1 cellular context compared by ENCODE assay signal in the genomic region with DNA sequence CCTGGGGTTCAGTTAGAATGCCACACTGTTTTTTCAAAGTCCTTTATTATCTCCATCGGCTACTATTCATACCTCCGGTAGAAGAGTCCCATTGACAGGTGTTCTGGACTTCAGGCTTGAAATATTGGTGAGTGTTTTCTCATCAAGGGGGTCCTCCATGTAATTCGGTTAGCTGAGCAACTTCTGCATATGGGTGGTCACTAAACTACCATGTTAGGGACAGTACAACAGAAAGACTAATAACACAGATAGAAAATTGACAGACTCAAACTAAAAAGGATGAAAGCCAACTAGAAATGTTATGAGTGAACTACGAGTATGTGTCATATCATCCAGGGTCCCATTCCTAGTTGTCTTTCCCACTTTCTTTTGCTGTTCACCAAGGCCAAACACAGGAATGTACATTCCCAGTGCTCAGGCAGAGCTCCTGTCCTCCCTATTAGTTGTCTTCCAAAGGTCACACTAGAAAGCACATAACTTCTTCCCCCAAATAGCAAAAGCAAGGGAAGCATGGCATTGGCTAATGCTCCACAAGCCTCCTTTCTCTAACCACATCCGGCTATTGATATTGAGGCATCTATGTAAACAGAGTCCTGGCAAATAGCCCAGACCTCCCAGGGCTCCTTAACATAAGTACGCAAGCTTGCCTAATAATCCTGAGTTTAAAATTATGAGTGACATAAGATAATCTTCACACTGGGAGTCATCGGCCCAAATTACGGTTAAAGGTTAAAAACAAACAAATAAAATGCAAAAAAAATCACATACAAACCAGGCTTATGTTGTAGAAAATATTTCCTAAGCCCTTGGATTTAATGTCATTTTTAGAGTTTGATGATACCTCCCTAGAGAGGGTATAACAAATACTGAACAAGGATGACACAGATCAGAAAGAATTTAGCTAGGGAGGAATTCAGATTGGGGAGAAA.
TF ChIP-seq lines count a peak whose summit lies in the region.

No MANE protein-coding gene starts in this region.

TF ChIP-seq in HepG2, 621 proteins besides CTCF, POLR2A, EP300 and RAD21 (continued from another document and continues in another):
- TF ChIP-seq TP53 (CRISPR knock-in tag; conservative IDR thresholded peaks at IDR 0.05) (no peak), NFIB (CRISPR knock-in tag; IDR thresholded peaks at IDR 0.05; ENCODE audit: borderline replicate concordance) (no peak), ZNF788 (CRISPR knock-in tag; IDR thresholded peaks at IDR 0.05; ENCODE audit: borderline replicate concordance) (peak; percentile 88; the same call in 1 of the 2 replicates), DPF2 (CRISPR knock-in tag; IDR thresholded peaks at IDR 0.05; ENCODE audit: borderline replicate concordance, low read depth) (peak; percentile 92), SCMH1 (CRISPR knock-in tag; IDR thresholded peaks at IDR 0.05; ENCODE audit: borderline replicate concordance) (no peak), KMT2A (CRISPR knock-in tag; IDR thresholded peaks at IDR 0.05) (0 out of 2 replicates have a peak, but pooled peaks have one; percentile 32), ZNF235 (CRISPR knock-in tag; IDR thresholded peaks at IDR 0.05; ENCODE audit: borderline replicate concordance) (no peak), KLF11 (CRISPR knock-in tag; IDR thresholded peaks at IDR 0.05) (peak; percentile 84), U2AF1 (optimal IDR thresholded peaks at IDR 0.05; ENCODE audit: low read depth, low read length) (no peak), ZFP1 (CRISPR knock-in tag; IDR thresholded peaks at IDR 0.05) (peak; percentile 90), SYNCRIP (IDR thresholded peaks at IDR 0.05; ENCODE audit: insufficient read depth, low read depth, low read length) (no peak), CHCHD3 (CRISPR knock-in tag; IDR thresholded peaks at IDR 0.05) (no peak), IRX3 (CRISPR knock-in tag; IDR thresholded peaks at IDR 0.05; ENCODE audit: borderline replicate concordance, low read depth) (no peak), SETDB1 (CRISPR knock-in tag; IDR thresholded peaks at IDR 0.05; ENCODE audit: borderline replicate concordance) (no peak), JARID2 (CRISPR knock-in tag; IDR thresholded peaks at IDR 0.05; ENCODE audit: insufficient replicate concordance) (no peak), HNRNPLL (IDR thresholded peaks at IDR 0.05; ENCODE audit: low read depth, low read length, poor library complexity, severe bottlenecking) (no peak), CREM (IDR thresholded peaks at IDR 0.05) (peak; percentile 86), CREM (CRISPR knock-in tag; IDR thresholded peaks at IDR 0.05) (no peak), RXRB (CRISPR knock-in tag; IDR thresholded peaks at IDR 0.05; ENCODE audit: borderline replicate concordance) (peak; percentile 96), PTBP1 (IDR thresholded peaks at IDR 0.05; ENCODE audit: low read depth, low read length, poor library complexity, severe bottlenecking) (no peak), ZSCAN25 (CRISPR knock-in tag; IDR thresholded peaks at IDR 0.05) (0 out of 2 replicates have a peak, but pooled peaks have one; percentile 18), ZNF274 (CRISPR knock-in tag; IDR thresholded peaks at IDR 0.05) (no peak; the same call in 1 of the 2 replicates), MBNL3 (CRISPR knock-in tag; conservative IDR thresholded peaks at IDR 0.05) (no peak), PPARG (CRISPR knock-in tag; conservative IDR thresholded peaks at IDR 0.05) (peak; percentile 96), ZNF570 (CRISPR knock-in tag; IDR thresholded peaks at IDR 0.05; ENCODE audit: borderline replicate concordance) (no peak), RELA (CRISPR knock-in tag; IDR thresholded peaks at IDR 0.05) (no peak), ZNF556 (CRISPR knock-in tag; IDR thresholded peaks at IDR 0.05; ENCODE audit: borderline replicate concordance) (peak; percentile 89; the same call in 1 of the 2 replicates), NR2F1 (CRISPR knock-in tag; IDR thresholded peaks at IDR 0.05) (peak; percentile 76 to 77), RBFOX2 (IDR thresholded peaks at IDR 0.05; ENCODE audit: low read depth, low read length) (no peak)
- TF ChIP-seq, protein P1, sequence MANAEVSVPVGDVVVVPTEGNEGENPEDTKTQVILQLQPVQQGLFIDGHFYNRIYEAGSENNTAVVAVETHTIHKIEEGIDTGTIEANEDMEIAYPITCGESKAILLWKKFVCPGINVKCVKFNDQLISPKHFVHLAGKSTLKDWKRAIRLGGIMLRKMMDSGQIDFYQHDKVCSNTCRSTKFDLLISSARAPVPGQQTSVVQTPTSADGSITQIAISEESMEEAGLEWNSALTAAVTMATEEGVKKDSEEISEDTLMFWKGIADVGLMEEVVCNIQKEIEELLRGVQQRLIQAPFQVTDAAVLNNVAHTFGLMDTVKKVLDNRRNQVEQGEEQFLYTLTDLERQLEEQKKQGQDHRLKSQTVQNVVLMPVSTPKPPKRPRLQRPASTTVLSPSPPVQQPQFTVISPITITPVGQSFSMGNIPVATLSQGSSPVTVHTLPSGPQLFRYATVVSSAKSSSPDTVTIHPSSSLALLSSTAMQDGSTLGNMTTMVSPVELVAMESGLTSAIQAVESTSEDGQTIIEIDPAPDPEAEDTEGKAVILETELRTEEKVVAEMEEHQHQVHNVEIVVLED (CRISPR knock-in tag; IDR thresholded peaks at IDR 0.05; ENCODE audit: borderline replicate concordance): peak; percentile 27; the same call in 1 of the 2 replicates
- TF ChIP-seq, protein P2, sequence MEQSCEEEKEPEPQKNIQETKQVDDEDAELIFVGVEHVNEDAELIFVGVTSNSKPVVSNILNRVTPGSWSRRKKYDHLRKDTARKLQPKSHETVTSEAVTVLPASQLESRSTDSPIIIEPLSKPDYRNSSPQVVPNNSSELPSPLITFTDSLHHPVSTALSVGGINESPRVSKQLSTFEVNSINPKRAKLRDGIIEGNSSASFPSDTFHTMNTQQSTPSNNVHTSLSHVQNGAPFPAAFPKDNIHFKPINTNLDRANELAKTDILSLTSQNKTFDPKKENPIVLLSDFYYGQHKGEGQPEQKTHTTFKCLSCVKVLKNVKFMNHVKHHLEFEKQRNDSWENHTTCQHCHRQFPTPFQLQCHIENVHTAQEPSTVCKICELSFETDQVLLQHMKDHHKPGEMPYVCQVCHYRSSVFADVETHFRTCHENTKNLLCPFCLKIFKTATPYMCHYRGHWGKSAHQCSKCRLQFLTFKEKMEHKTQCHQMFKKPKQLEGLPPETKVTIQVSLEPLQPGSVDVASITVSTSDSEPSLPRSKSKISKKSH (CRISPR knock-in tag; IDR thresholded peaks at IDR 0.05; ENCODE audit: borderline replicate concordance): no peak
- TF ChIP-seq, protein P3, sequence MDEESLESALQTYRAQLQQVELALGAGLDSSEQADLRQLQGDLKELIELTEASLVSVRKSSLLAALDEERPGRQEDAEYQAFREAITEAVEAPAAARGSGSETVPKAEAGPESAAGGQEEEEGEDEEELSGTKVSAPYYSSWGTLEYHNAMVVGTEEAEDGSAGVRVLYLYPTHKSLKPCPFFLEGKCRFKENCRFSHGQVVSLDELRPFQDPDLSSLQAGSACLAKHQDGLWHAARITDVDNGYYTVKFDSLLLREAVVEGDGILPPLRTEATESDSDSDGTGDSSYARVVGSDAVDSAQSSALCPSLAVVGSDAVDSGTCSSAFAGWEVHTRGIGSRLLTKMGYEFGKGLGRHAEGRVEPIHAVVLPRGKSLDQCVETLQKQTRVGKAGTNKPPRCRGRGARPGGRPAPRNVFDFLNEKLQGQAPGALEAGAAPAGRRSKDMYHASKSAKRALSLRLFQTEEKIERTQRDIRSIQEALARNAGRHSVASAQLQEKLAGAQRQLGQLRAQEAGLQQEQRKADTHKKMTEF (CRISPR knock-in tag; IDR thresholded peaks at IDR 0.05): peak; percentile 100
- TF ChIP-seq, protein P4, sequence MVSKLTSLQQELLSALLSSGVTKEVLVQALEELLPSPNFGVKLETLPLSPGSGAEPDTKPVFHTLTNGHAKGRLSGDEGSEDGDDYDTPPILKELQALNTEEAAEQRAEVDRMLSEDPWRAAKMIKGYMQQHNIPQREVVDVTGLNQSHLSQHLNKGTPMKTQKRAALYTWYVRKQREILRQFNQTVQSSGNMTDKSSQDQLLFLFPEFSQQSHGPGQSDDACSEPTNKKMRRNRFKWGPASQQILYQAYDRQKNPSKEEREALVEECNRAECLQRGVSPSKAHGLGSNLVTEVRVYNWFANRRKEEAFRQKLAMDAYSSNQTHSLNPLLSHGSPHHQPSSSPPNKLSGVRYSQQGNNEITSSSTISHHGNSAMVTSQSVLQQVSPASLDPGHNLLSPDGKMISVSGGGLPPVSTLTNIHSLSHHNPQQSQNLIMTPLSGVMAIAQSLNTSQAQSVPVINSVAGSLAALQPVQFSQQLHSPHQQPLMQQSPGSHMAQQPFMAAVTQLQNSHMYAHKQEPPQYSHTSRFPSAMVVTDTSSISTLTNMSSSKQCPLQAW (CRISPR knock-in tag; IDR thresholded peaks at IDR 0.05): peak; percentile 89
- TF ChIP-seq, protein P5, sequence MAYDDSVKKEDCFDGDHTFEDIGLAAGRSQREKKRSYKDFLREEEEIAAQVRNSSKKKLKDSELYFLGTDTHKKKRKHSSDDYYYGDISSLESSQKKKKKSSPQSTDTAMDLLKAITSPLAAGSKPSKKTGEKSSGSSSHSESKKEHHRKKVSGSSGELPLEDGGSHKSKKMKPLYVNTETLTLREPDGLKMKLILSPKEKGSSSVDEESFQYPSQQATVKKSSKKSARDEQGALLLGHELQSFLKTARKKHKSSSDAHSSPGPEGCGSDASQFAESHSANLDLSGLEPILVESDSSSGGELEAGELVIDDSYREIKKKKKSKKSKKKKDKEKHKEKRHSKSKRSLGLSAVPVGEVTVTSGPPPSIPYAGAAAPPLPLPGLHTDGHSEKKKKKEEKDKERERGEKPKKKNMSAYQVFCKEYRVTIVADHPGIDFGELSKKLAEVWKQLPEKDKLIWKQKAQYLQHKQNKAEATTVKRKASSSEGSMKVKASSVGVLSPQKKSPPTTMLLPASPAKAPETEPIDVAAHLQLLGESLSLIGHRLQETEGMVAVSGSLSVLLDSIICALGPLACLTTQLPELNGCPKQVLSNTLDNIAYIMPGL (CRISPR knock-in tag; IDR thresholded peaks at IDR 0.05; ENCODE audit: borderline replicate concordance in 1 of 2, low read depth in 1 of 2): peak in 1 of 2 experiments; percentile 64; a peak in 2 of 4 replicates
- TF ChIP-seq, protein P6, sequence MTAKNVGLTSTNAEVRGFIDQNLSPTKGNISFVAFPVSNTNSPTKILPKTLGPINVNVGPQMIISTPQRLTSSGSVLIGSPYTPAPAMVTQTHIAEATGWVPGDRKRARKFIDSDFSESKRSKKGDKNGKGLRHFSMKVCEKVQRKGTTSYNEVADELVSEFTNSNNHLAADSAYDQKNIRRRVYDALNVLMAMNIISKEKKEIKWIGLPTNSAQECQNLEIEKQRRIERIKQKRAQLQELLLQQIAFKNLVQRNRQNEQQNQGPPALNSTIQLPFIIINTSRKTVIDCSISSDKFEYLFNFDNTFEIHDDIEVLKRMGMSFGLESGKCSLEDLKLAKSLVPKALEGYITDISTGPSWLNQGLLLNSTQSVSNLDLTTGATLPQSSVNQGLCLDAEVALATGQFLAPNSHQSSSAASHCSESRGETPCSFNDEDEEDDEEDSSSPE (CRISPR knock-in tag; IDR thresholded peaks at IDR 0.05): peak; percentile 46; the same call in 1 of the 2 replicates
- TF ChIP-seq, protein P7, sequence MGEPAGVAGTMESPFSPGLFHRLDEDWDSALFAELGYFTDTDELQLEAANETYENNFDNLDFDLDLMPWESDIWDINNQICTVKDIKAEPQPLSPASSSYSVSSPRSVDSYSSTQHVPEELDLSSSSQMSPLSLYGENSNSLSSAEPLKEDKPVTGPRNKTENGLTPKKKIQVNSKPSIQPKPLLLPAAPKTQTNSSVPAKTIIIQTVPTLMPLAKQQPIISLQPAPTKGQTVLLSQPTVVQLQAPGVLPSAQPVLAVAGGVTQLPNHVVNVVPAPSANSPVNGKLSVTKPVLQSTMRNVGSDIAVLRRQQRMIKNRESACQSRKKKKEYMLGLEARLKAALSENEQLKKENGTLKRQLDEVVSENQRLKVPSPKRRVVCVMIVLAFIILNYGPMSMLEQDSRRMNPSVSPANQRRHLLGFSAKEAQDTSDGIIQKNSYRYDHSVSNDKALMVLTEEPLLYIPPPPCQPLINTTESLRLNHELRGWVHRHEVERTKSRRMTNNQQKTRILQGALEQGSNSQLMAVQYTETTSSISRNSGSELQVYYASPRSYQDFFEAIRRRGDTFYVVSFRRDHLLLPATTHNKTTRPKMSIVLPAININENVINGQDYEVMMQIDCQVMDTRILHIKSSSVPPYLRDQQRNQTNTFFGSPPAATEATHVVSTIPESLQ (CRISPR knock-in tag; conservative IDR thresholded peaks at IDR 0.05): peak; percentile 54; the same call in 1 of the 2 replicates
- TF ChIP-seq, protein P8, sequence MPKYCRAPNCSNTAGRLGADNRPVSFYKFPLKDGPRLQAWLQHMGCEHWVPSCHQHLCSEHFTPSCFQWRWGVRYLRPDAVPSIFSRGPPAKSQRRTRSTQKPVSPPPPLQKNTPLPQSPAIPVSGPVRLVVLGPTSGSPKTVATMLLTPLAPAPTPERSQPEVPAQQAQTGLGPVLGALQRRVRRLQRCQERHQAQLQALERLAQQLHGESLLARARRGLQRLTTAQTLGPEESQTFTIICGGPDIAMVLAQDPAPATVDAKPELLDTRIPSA (CRISPR knock-in tag; IDR thresholded peaks at IDR 0.05; ENCODE audit: borderline replicate concordance): no peak
- TF ChIP-seq, protein P9, sequence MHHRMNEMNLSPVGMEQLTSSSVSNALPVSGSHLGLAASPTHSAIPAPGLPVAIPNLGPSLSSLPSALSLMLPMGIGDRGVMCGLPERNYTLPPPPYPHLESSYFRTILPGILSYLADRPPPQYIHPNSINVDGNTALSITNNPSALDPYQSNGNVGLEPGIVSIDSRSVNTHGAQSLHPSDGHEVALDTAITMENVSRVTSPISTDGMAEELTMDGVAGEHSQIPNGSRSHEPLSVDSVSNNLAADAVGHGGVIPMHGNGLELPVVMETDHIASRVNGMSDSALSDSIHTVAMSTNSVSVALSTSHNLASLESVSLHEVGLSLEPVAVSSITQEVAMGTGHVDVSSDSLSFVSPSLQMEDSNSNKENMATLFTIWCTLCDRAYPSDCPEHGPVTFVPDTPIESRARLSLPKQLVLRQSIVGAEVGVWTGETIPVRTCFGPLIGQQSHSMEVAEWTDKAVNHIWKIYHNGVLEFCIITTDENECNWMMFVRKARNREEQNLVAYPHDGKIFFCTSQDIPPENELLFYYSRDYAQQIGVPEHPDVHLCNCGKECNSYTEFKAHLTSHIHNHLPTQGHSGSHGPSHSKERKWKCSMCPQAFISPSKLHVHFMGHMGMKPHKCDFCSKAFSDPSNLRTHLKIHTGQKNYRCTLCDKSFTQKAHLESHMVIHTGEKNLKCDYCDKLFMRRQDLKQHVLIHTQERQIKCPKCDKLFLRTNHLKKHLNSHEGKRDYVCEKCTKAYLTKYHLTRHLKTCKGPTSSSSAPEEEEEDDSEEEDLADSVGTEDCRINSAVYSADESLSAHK (CRISPR knock-in tag; IDR thresholded peaks at IDR 0.05; ENCODE audit: borderline replicate concordance): no peak
- TF ChIP-seq, protein P10, sequence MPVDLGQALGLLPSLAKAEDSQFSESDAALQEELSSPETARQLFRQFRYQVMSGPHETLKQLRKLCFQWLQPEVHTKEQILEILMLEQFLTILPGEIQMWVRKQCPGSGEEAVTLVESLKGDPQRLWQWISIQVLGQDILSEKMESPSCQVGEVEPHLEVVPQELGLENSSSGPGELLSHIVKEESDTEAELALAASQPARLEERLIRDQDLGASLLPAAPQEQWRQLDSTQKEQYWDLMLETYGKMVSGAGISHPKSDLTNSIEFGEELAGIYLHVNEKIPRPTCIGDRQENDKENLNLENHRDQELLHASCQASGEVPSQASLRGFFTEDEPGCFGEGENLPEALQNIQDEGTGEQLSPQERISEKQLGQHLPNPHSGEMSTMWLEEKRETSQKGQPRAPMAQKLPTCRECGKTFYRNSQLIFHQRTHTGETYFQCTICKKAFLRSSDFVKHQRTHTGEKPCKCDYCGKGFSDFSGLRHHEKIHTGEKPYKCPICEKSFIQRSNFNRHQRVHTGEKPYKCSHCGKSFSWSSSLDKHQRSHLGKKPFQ (CRISPR knock-in tag; IDR thresholded peaks at IDR 0.05; ENCODE audit: insufficient replicate concordance): peak; percentile 82
